Comparison of ENCODE assay signal across 10 cellular contexts in genomic region chr12:85155791-85156190, GRCh38.
A peak's percentile ranks its signal among the peaks of the same experiment; 100 is the strongest.
DNase-seq lines count a peak whose midpoint lies in the region; ATAC-seq, FAIRE-seq and TF ChIP-seq lines count a peak whose summit lies in the region.
"Had no signal": no experiment of that assay in that cellular context is flagged by ENCODE, and none has a peak within 500 bp of the region (broad histone marks: within the 10 kb centered on the region; RNA-seq: fewer than 3 reads in every experiment).

No MANE protein-coding gene starts in this region.

- 26 to 45% methylated on average over 2 of the region's 2 CpGs for WGBS in pancreas, 2 donors

- peaks cover 11% of the 10 kb centered on the region for H3K27me3 Mint-ChIP-seq in chondrocyte (ENCODE audit: low read depth)
- no peaks in the 10 kb centered on the region for H3K27me3 Mint-ChIP-seq in activated CD4-positive, alpha-beta memory T cell treated with anti-CD3 and anti-CD28 coated beads, Interleukin-2, amount 10 ng/mL, durations not matched to agents 7 days and 5 days

- H3K27ac Mint-ChIP-seq in chondrocyte (ENCODE audit: unreplicated experiment), result no peak overlapping the region
- no peak overlapping the region for H3K27ac Mint-ChIP-seq in activated CD4-positive, alpha-beta memory T cell treated with anti-CD3 and anti-CD28 coated beads, Interleukin-2, amount 10 ng/mL, durations not matched to agents 7 days and 5 days

- no peaks in the 10 kb centered on the region for H3K9me3 ChIP-seq in pancreas
- H3K9me3 ChIP-seq in uterus, result peaks cover 0 to 3% of the 10 kb centered on the region in 2 donors

- H3K27me3 ChIP-seq in pancreas (no peaks in the 10 kb centered on the region), uterus (no peaks in the 10 kb centered on the region)
- H3K27me3 ChIP-seq: adrenal gland had no signal

- no peak overlapping the region for H3K27ac ChIP-seq in pancreas
- no peak overlapping the region for H3K27ac ChIP-seq in uterus
- H3K27ac ChIP-seq: adrenal gland had no signal

- H3K4me1 ChIP-seq in pancreas (no peaks in the 10 kb centered on the region), uterus (no peaks in the 10 kb centered on the region)
- H3K4me1 ChIP-seq: adrenal gland had no signal

- TF ChIP-seq CTCF in chondrocyte (IDR thresholded peaks at IDR 0.05), result peak; percentile 84
- TF ChIP-seq CTCF in pancreas (IDR thresholded peaks at IDR 0.05), result no peak
- TF ChIP-seq CTCF in uterus (IDR thresholded peaks at IDR 0.05), result peak in 1 of 4 experiments; percentile 8

- DNase-seq in DMS 273 (lab: John Stamatoyannopoulos, UW; ENCODE audit: unreplicated experiment), result peak; percentile 40
- DNase-seq in DMS 273 treated with DMSO at 0.1 percent for 48 hours (lab: John Stamatoyannopoulos, UW), result no peak
- DNase-seq in NCI-H524 treated with DMSO at 0.1 percent for 48 hours (lab: John Stamatoyannopoulos, UW), result peak; percentile 28
- DNase-seq in chondrocyte (ENCODE audit: low spot score), result no peak
- no peak for DNase-seq in pancreas
- DNase-seq in activated CD4-positive, alpha-beta memory T cell treated with anti-CD3 and anti-CD28 coated beads, Interleukin-2, amount 10 ng/mL, durations not matched to agents 7 days and 5 days, result no peak
- DNase-seq in uterus, result no peak
- DNase-seq: adrenal gland had no signal

- ATAC-seq in pancreas (no peak), GM18520 (IDR thresholded peaks at IDR 0.05; ENCODE audit: unreplicated experiment) (no peak)

- H3K36me3 ChIP-seq in pancreas, result no peaks in the 10 kb centered on the region
- no peaks in the 10 kb centered on the region for H3K36me3 ChIP-seq in uterus
- H3K36me3 ChIP-seq: adrenal gland had no signal

- H3K4me1 Mint-ChIP-seq in chondrocyte (ENCODE audit: low read depth), result peaks cover 4% of the 10 kb centered on the region
- H3K4me1 Mint-ChIP-seq in activated CD4-positive, alpha-beta memory T cell treated with anti-CD3 and anti-CD28 coated beads, Interleukin-2, amount 10 ng/mL, durations not matched to agents 7 days and 5 days, result no peaks in the 10 kb centered on the region

- CTCF ChIA-PET in activated CD4-positive, alpha-beta memory T cell treated with anti-CD3 and anti-CD28 coated beads, Interleukin-2, amount 10 ng/mL, durations not matched to agents 7 days and 5 days (lab: Charles Lee), result no interaction called here

- H3K4me3 ChIP-seq in pancreas (no peak overlapping the region), uterus (no peak overlapping the region)
- H3K4me3 ChIP-seq: adrenal gland had no signal

- peak; percentile 54 for FAIRE-seq in pancreas (lab: Jason Lieb, UNC)
- FAIRE-seq: A204.1 had no signal

- intact Hi-C loops in pancreas (cut with DNase I), result no loop called here
- intact Hi-C loops in uterus (cut with DNase I; ENCODE audit: low total_unique reads), result no loop called here

- no peaks in the 10 kb centered on the region for H3K9me3 Mint-ChIP-seq in chondrocyte (ENCODE audit: low read depth)
- no peaks in the 10 kb centered on the region for H3K9me3 Mint-ChIP-seq in activated CD4-positive, alpha-beta memory T cell treated with anti-CD3 and anti-CD28 coated beads, Interleukin-2, amount 10 ng/mL, durations not matched to agents 7 days and 5 days

- TF ChIP-seq POLR2A in uterus (IDR thresholded peaks at IDR 0.05), result no peak

- H3K36me3 Mint-ChIP-seq in chondrocyte (ENCODE audit: low read depth), result no peaks in the 10 kb centered on the region
- H3K36me3 Mint-ChIP-seq in activated CD4-positive, alpha-beta memory T cell treated with anti-CD3 and anti-CD28 coated beads, Interleukin-2, amount 10 ng/mL, durations not matched to agents 7 days and 5 days (ENCODE audit: low read depth), result no peaks in the 10 kb centered on the region

- no peak overlapping the region for H3K4me3 Mint-ChIP-seq in chondrocyte (ENCODE audit: unreplicated experiment)
- H3K4me3 Mint-ChIP-seq in activated CD4-positive, alpha-beta memory T cell treated with anti-CD3 and anti-CD28 coated beads, Interleukin-2, amount 10 ng/mL, durations not matched to agents 7 days and 5 days, result no peak overlapping the region

- POLR2A ChIA-PET in activated CD4-positive, alpha-beta memory T cell treated with anti-CD3 and anti-CD28 coated beads, Interleukin-2, amount 10 ng/mL, durations not matched to agents 7 days and 5 days (lab: Charles Lee), result no interaction called here

Comparison
In these comparisons a context has a peak if more than half of its experiments do, and no peak if none do; other contexts are left out.
1. DNase-seq: peak in DMS 273 (single experiment) and NCI-H524 treated with DMSO at 0.1 percent for 48 hours (single experiment); none in DMS 273 treated with DMSO at 0.1 percent for 48 hours (single experiment), chondrocyte (single experiment), pancreas (0 of 6), activated CD4-positive, alpha-beta memory T cell treated with anti-CD3 and anti-CD28 coated beads, Interleukin-2, amount 10 ng/mL, durations not matched to agents 7 days and 5 days (single experiment) and uterus (0 of 2).